26 cellular contexts compared by ENCODE assay signal in the genomic region with DNA sequence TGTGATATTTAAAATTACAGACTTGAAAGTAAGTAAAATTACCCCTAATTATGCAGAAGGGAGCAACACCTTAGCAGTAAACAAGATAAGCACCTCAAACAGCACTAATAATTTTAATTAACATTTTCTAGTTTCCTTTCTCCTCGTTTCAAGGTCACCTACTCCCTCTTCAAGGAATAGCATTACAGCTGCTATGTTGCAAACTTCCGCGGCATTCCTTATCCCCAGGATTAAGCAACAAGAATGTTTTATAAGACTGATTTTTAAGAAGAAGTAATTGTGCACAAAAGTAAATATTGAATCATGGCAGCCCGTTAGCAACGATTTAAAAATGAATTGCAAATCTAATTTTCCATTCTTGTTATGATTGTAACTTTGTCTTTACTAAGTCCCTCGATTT.
"Had no signal": no experiment of that assay in that cellular context is flagged by ENCODE, and none has a peak within 500 bp of the region (broad histone marks: within the 10 kb centered on the region; RNA-seq: fewer than 3 reads in every experiment).

No MANE protein-coding gene starts in this region.

- DNase-seq: heart right ventricle; kidney glomerular epithelial cell; left cardiac atrium; mesendoderm; naive B cell; natural killer cell; psoas muscle; right lobe of liver; stimulated activated CD4-positive, alpha-beta T cell treated with anti-CD3 and anti-CD28 coated beads, Interleukin-12 subunit alpha, Interleukin-12 subunit beta, amount 100 ng/mL, for 4 hours; stimulated activated CD4-positive, alpha-beta T cell treated with anti-CD3 and anti-CD28 coated beads, Interleukin-15, amount 100 ng/mL, for 24 hours; stimulated activated CD4-positive, alpha-beta T cell treated with anti-CD3 and anti-CD28 coated beads, Interleukin-2, amount 100 ng/mL, for 24 hours; stimulated activated CD4-positive, alpha-beta T cell treated with anti-CD3 and anti-CD28 coated beads, Interleukin-4, amount 100 ng/mL, for 1 hour; stimulated activated naive B cell treated with anti-CD40 and anti-IgM and Interleukin-4, amounts not matched to agents 10 μg/mL and 1 μg/mL and 100 μg/mL, for 72 hours; stimulated activated naive CD8-positive, alpha-beta T cell treated with anti-CD3 and anti-CD28 coated beads, Interleukin-15, Interleukin-2, amounts not matched to agents 100 U/mL and 50 U/mL, for 24 hours; stomach; testis; thyroid gland; transverse colon; upper lobe of left lung had no signal

- H3K4me1 ChIP-seq: parathyroid adenoma, psoas muscle, right lobe of liver, stomach, thyroid gland, transverse colon, upper lobe of left lung had no signal

- H3K36me3 ChIP-seq: heart right ventricle, right lobe of liver, stomach, thyroid gland, transverse colon, upper lobe of left lung, vagina had no signal

- H3K9me3 ChIP-seq: heart right ventricle, psoas muscle, right lobe of liver, stomach, testis, thyroid gland, transverse colon, upper lobe of left lung, vagina had no signal

- H3K4me3 Mint-ChIP-seq: mesothelial cell of epicardium; naive B cell; natural killer cell; stimulated activated naive B cell treated with anti-CD40 and anti-IgM and Interleukin-4, amounts not matched to agents 10 μg/mL and 1 μg/mL and 100 μg/mL, for 72 hours had no signal

- H3K36me3 Mint-ChIP-seq: mesothelial cell of epicardium; naive B cell; natural killer cell; stimulated activated naive B cell treated with anti-CD40 and anti-IgM and Interleukin-4, amounts not matched to agents 10 μg/mL and 1 μg/mL and 100 μg/mL, for 72 hours had no signal

- H3K9me3 Mint-ChIP-seq: mesothelial cell of epicardium, natural killer cell had no signal

- H3K4me1 Mint-ChIP-seq: naive B cell; natural killer cell; stimulated activated naive B cell treated with anti-CD40 and anti-IgM and Interleukin-4, amounts not matched to agents 10 μg/mL and 1 μg/mL and 100 μg/mL, for 72 hours had no signal

- H3K27ac Mint-ChIP-seq: mesothelial cell of epicardium; naive B cell; natural killer cell; stimulated activated naive B cell treated with anti-CD40 and anti-IgM and Interleukin-4, amounts not matched to agents 10 μg/mL and 1 μg/mL and 100 μg/mL, for 72 hours had no signal

- ATAC-seq: heart right ventricle; left cardiac atrium; left lobe of liver; natural killer cell; psoas muscle; right lobe of liver; stimulated activated naive B cell treated with anti-CD40 and anti-IgM and Interleukin-4, amounts not matched to agents 10 μg/mL and 1 μg/mL and 100 μg/mL, for 72 hours; stimulated activated naive CD8-positive, alpha-beta T cell treated with anti-CD3 and anti-CD28 coated beads, Interleukin-15, Interleukin-2, amounts not matched to agents 100 U/mL and 50 U/mL, for 24 hours had no signal

- H3K4me3 ChIP-seq: heart right ventricle, hepatocyte, lung, psoas muscle, right lobe of liver, skin epidermis, stomach, testis, thyroid gland, transverse colon, upper lobe of left lung, vagina had no signal

- H3K9ac ChIP-seq: parathyroid adenoma had no signal

- H3K27ac ChIP-seq: heart right ventricle, hepatocyte, parathyroid adenoma, psoas muscle, right lobe of liver, skin epidermis, stomach, testis, thyroid gland, transverse colon, upper lobe of left lung, vagina had no signal

- H3K27me3 ChIP-seq: hepatocyte, right lobe of liver, stomach, testis, thyroid gland, transverse colon, upper lobe of left lung, vagina had no signal
